1 cellular context compared by ENCODE assay signal in the genomic region with DNA sequence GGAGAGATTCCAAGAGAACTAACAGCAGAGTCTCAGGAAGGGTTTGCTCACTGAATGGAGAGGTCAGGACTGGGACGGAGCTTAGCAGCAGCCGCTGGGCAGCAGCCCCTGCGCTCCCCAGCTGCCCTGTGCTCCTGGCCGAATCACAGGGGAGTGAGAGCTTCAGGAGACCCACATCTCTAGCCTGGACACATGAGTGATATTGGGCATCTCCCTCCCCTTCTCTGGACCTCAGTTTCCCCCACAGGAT.
TF ChIP-seq lines count a peak whose summit lies in the region.

No MANE protein-coding gene starts in this region.

TF ChIP-seq in H1, 55 proteins besides CTCF, POLR2A, EP300 and RAD21:
- TF ChIP-seq EZH2 (IDR thresholded peaks at IDR 0.05; ENCODE audit: low read depth, low read length, severe bottlenecking) (no peak), SUZ12 (IDR thresholded peaks at IDR 0.05; ENCODE audit: low read length) (peak; percentile 48; the same call in 1 of the 2 replicates)
TF ChIP-seq in H1: peak in this region for 1.
